ENCODE assay signal across 31 cellular contexts in genomic region chr14:26729851-26730250, GRCh38.
DNase-seq lines count a peak whose midpoint lies in the region; ATAC-seq, FAIRE-seq and TF ChIP-seq lines count a peak whose summit lies in the region.
"Had no signal": no experiment of that assay in that cellular context is flagged by ENCODE, and none has a peak within 500 bp of the region (broad histone marks: within the 10 kb centered on the region; RNA-seq: fewer than 3 reads in every experiment).

No MANE protein-coding gene starts in this region.

- no peak overlapping the region for H3K27ac Mint-ChIP-seq in GM23338
- H3K27ac Mint-ChIP-seq: activated naive CD4-positive, alpha-beta T cell treated with anti-CD3 and anti-CD28 coated beads, Interleukin-2, amount 50 U/mL, for 24 hours; activated T-helper 2 cell treated with anti-CD3 and anti-CD28 coated beads, Interferon-gamma antibody, Interleukin-2, Interleukin-4, amounts not matched to agents 10 μg/mL and 5 μg/mL and 100 μg/mL, durations not matched to agents 14 hours and 24 hours and 36 hours; CD4-positive, CD25-positive, alpha-beta regulatory T cell; effector memory CD8-positive, alpha-beta T cell; nephron; stimulated activated memory B cell treated with anti-CD40 and anti-IgM and Interleukin-4, amounts not matched to agents 10 μg/mL and 1 μg/mL and 100 μg/mL, for 72 hours had no signal

- H3K4me3 Mint-ChIP-seq in GM23338: no peak overlapping the region
- H3K4me3 Mint-ChIP-seq: activated naive CD4-positive, alpha-beta T cell treated with anti-CD3 and anti-CD28 coated beads, Interleukin-2, amount 50 U/mL, for 24 hours; CD4-positive, CD25-positive, alpha-beta regulatory T cell; effector memory CD8-positive, alpha-beta T cell; nephron; stimulated activated memory B cell treated with anti-CD40 and anti-IgM and Interleukin-4, amounts not matched to agents 10 μg/mL and 1 μg/mL and 100 μg/mL, for 72 hours had no signal

- H2AFZ ChIP-seq in GM23338: 0 out of 2 replicates have a peak overlapping the region, but pooled peaks have one; percentile 19

- FAIRE-seq in GM12891 (lab: Jason Lieb, UNC): no peak
- FAIRE-seq: GM18507 had no signal

- no peaks in the 10 kb centered on the region for H3K4me1 Mint-ChIP-seq in GM23338
- H3K4me1 Mint-ChIP-seq: activated naive CD4-positive, alpha-beta T cell treated with anti-CD3 and anti-CD28 coated beads, Interleukin-2, amount 50 U/mL, for 24 hours; CD4-positive, CD25-positive, alpha-beta regulatory T cell; nephron; stimulated activated memory B cell treated with anti-CD40 and anti-IgM and Interleukin-4, amounts not matched to agents 10 μg/mL and 1 μg/mL and 100 μg/mL, for 72 hours had no signal

- DNase-seq in GM23338 (ENCODE audit: low spot score): no peak
- DNase-seq in astrocyte of the cerebellum (ENCODE audit: low read depth): peak; percentile 35
- peak; percentile 54 for DNase-seq in fibroblast of the aortic adventitia (ENCODE audit: low read depth)
- DNase-seq in NOMO-1 treated with DMSO at 0.1 percent for 48 hours (lab: John Stamatoyannopoulos, UW; ENCODE audit: unreplicated experiment): no peak
- no peak for DNase-seq in NCI-H187 treated with DMSO at 0.1 percent for 48 hours (lab: John Stamatoyannopoulos, UW)
- DNase-seq in GM12891 (ENCODE audit: insufficient read length, low spot score): no peak
- DNase-seq: activated CD4-positive, alpha-beta T cell treated with anti-CD3 and anti-CD28 coated beads for 4 hours; activated T-cell treated with anti-CD3 and anti-CD28 coated beads for 4 hours; AML-193; Calu3; CD4-positive, CD25-positive, alpha-beta regulatory T cell; DND-41; effector memory CD8-positive, alpha-beta T cell; gastrocnemius medialis; H7; Karpas-422; NCI-H1417 treated with DMSO at 0.1 percent for 48 hours; ovary; SIG-M5; T-helper 9 cell; transverse colon; WERI-Rb-1 had no signal

- no peaks in the 10 kb centered on the region for H3K9me3 Mint-ChIP-seq in GM23338

- H3K27ac ChIP-seq in GM23338 (ENCODE audit: low read depth): no peak overlapping the region
- H3K27ac ChIP-seq: coronary artery, gastrocnemius medialis, HL-60, ovary, transverse colon, WERI-Rb-1 had no signal

- H3K9me2 ChIP-seq in GM23338 (ENCODE audit: insufficient read depth): no peaks in the 10 kb centered on the region

- H3K27me3 ChIP-seq in GM23338 (ENCODE audit: insufficient read depth): no peaks in the 10 kb centered on the region
- H3K27me3 ChIP-seq: gastrocnemius medialis, ovary, transverse colon had no signal

- H3K4me2 ChIP-seq in GM23338: no peak overlapping the region

- no peaks in the 10 kb centered on the region for H3K79me2 ChIP-seq in GM23338 (replicated peaks; ENCODE audit: insufficient read depth)

- in situ Hi-C loops in astrocyte of the cerebellum (cut with HindIII; ENCODE audit: low sequenced_read_pairs): no loop called here

- H3K36me3 Mint-ChIP-seq in GM23338 (ENCODE audit: low read depth): no peaks in the 10 kb centered on the region
- H3K36me3 Mint-ChIP-seq: activated naive CD4-positive, alpha-beta T cell treated with anti-CD3 and anti-CD28 coated beads, Interleukin-2, amount 50 U/mL, for 24 hours; CD4-positive, CD25-positive, alpha-beta regulatory T cell; stimulated activated memory B cell treated with anti-CD40 and anti-IgM and Interleukin-4, amounts not matched to agents 10 μg/mL and 1 μg/mL and 100 μg/mL, for 72 hours had no signal

- no peaks in the 10 kb centered on the region for H4K20me1 ChIP-seq in GM23338 (replicated peaks; ENCODE audit: insufficient read depth)

- H3K4me3 ChIP-seq in GM23338 (no peak overlapping the region), astrocyte of the cerebellum (ENCODE audit: low read depth, low read length) (no peak overlapping the region), fibroblast of the aortic adventitia (ENCODE audit: low read depth, low read length) (no peak overlapping the region)
- H3K4me3 ChIP-seq: coronary artery, gastrocnemius medialis, lung, ovary, transverse colon had no signal

- no peak for TF ChIP-seq POLR2A in GM12891 (IDR thresholded peaks at IDR 0.05; ENCODE audit: low read depth, low read length)

- TF ChIP-seq CTCF in GM23338 (conservative IDR thresholded peaks at IDR 0.05; ENCODE audit: low read depth in 2 of 2): no peak
- no peak for TF ChIP-seq CTCF in astrocyte of the cerebellum (IDR thresholded peaks at IDR 0.05; ENCODE audit: low read depth, low read length, missing control alignments)
- no peak for TF ChIP-seq CTCF in fibroblast of the aortic adventitia (IDR thresholded peaks at IDR 0.05; ENCODE audit: insufficient read depth, low read length)

- no peaks in the 10 kb centered on the region for H3F3A ChIP-seq in GM23338 (replicated peaks; ENCODE audit: low read depth)

- H3K27me3 Mint-ChIP-seq in GM23338 (ENCODE audit: insufficient read depth, low read depth, poor library complexity): peaks cover 2% of the 10 kb centered on the region
- H3K27me3 Mint-ChIP-seq: activated naive CD4-positive, alpha-beta T cell treated with anti-CD3 and anti-CD28 coated beads, Interleukin-2, amount 50 U/mL, for 24 hours; CD4-positive, CD25-positive, alpha-beta regulatory T cell; effector memory CD8-positive, alpha-beta T cell; stimulated activated memory B cell treated with anti-CD40 and anti-IgM and Interleukin-4, amounts not matched to agents 10 μg/mL and 1 μg/mL and 100 μg/mL, for 72 hours had no signal

- H3K4me1 ChIP-seq in GM23338 (ENCODE audit: insufficient read depth): no peaks in the 10 kb centered on the region
- H3K4me1 ChIP-seq: gastrocnemius medialis, transverse colon had no signal

- H3K36me3 ChIP-seq in GM23338 (ENCODE audit: insufficient read depth): no peaks in the 10 kb centered on the region
- H3K36me3 ChIP-seq: gastrocnemius medialis, ovary, transverse colon, WERI-Rb-1 had no signal

- ATAC-seq in GM23338 (no peak), HG02970 (IDR thresholded peaks at IDR 0.05; ENCODE audit: low FRiP score, unreplicated experiment) (no peak)
- ATAC-seq: effector memory CD8-positive, alpha-beta T cell; gastrocnemius medialis; stimulated activated memory B cell treated with anti-CD40 and anti-IgM and Interleukin-4, amounts not matched to agents 10 μg/mL and 1 μg/mL and 100 μg/mL, for 72 hours had no signal

TF ChIP-seq in GM12891, 5 proteins besides CTCF, POLR2A, EP300 and RAD21:
- no peak for TF ChIP-seq POU2F2 (IDR thresholded peaks at IDR 0.05; ENCODE audit: low read depth, low read length)
- no peak for TF ChIP-seq POLR2AphosphoS5 (IDR thresholded peaks at IDR 0.05; ENCODE audit: low read depth, low read length)
- TF ChIP-seq SPI1 (IDR thresholded peaks at IDR 0.05; ENCODE audit: low read depth, low read length): no peak
- no peak for TF ChIP-seq PAX5 (IDR thresholded peaks at IDR 0.05; ENCODE audit: insufficient read depth, low read length, severe bottlenecking)
- TF ChIP-seq TAF1 (IDR thresholded peaks at IDR 0.05; ENCODE audit: low read depth, low read length): no peak
TF ChIP-seq in GM12891: peak in this region for 0.

Comparison
In these comparisons a context has a peak if more than half of its experiments do, and no peak if none do; other contexts are left out.
1. DNase-seq: peak in astrocyte of the cerebellum (single experiment) and fibroblast of the aortic adventitia (single experiment); none in GM23338 (single experiment), NOMO-1 treated with DMSO at 0.1 percent for 48 hours (single experiment), NCI-H187 treated with DMSO at 0.1 percent for 48 hours (single experiment) and GM12891 (single experiment).